ENCODE assay signal across 8 cellular contexts in genomic region chr14:106530423-106531107, GRCh38.
A peak's percentile ranks its signal among the peaks of the same experiment; 100 is the strongest.
DNase-seq lines count a peak whose midpoint lies in the region; ATAC-seq and TF ChIP-seq lines count a peak whose summit lies in the region.

No MANE protein-coding gene starts in this region.

- TF ChIP-seq CTCF in BE2C (IDR thresholded peaks at IDR 0.05; ENCODE audit: low read depth, low read length) (peak; percentile 39), LNCAP (IDR thresholded peaks at IDR 0.05) (peak; percentile 42; the same call in 1 of the 2 replicates), WTC11 (IDR thresholded peaks at IDR 0.05) (no peak)

- no peaks in the 10 kb centered on the region for H3K4me1 Mint-ChIP-seq in WTC11

- CTCF ChIA-PET in WTC11 (lab: Charles Lee) = no interaction called here

- ATAC-seq in GM19463 (IDR thresholded peaks at IDR 0.05; ENCODE audit: unreplicated experiment) (peak; percentile 51), WTC11 (no peak), left ventricle myocardium superior (no peak)
- peak; percentile 69 to 85 for ATAC-seq in activated naive CD4-positive, alpha-beta T cell treated with anti-CD3 and anti-CD28 coated beads, Interleukin-2, amount 50 U/mL, for 72 hours

- H3K9me3 ChIP-seq in BE2C = no peaks in the 10 kb centered on the region

- H3K27ac Mint-ChIP-seq in activated naive CD4-positive, alpha-beta T cell treated with anti-CD3 and anti-CD28 coated beads, Interleukin-2, amount 50 U/mL, for 72 hours = no peak overlapping the region
- no peak overlapping the region for H3K27ac Mint-ChIP-seq in WTC11

- H3K27me3 Mint-ChIP-seq in WTC11 (ENCODE audit: low read depth) = peaks cover 9% of the 10 kb centered on the region

- H3K27me3 ChIP-seq in BE2C = 0 out of 2 replicates have a peak, but pooled peaks cover 3% of the 10 kb centered on the region

- intact Hi-C loops in left ventricle myocardium superior (cut with micrococcal nuclease) = no loop called here

- POLR2A ChIA-PET in WTC11 (lab: Charles Lee) = no interaction called here

- H3K4me1 ChIP-seq in BE2C = no peaks in the 10 kb centered on the region

- no peaks in the 10 kb centered on the region for H3K9me3 Mint-ChIP-seq in activated naive CD4-positive, alpha-beta T cell treated with anti-CD3 and anti-CD28 coated beads, Interleukin-2, amount 50 U/mL, for 72 hours
- H3K9me3 Mint-ChIP-seq in WTC11 = peaks cover 60% of the 10 kb centered on the region

- no peak overlapping the region for H3K4me3 Mint-ChIP-seq in WTC11

- DNase-seq in BE2C = peak; percentile 36
- peak in 1 of 2 donors; percentile 24 for DNase-seq in activated naive CD4-positive, alpha-beta T cell treated with anti-CD3 and anti-CD28 coated beads, Interleukin-2, amount 50 U/mL, for 72 hours (ENCODE audit: low spot score in 2 of 2)
- no peak for DNase-seq in WTC11 (ENCODE audit: low spot score)
- no peak for DNase-seq in NCI-H1417 treated with DMSO at 0.1 percent for 48 hours (lab: John Stamatoyannopoulos, UW)
- no peak for DNase-seq in left ventricle myocardium superior
- no peak for DNase-seq in KG1 (lab: John Stamatoyannopoulos, UW)

- no peaks in the 10 kb centered on the region for H3K36me3 ChIP-seq in BE2C

- H3K36me3 Mint-ChIP-seq in activated naive CD4-positive, alpha-beta T cell treated with anti-CD3 and anti-CD28 coated beads, Interleukin-2, amount 50 U/mL, for 72 hours = no peaks in the 10 kb centered on the region
- peaks cover 53% of the 10 kb centered on the region for H3K36me3 Mint-ChIP-seq in WTC11

- H3K4me3 ChIP-seq in BE2C (ENCODE audit: low read depth, low read length) = no peak overlapping the region

TF ChIP-seq in WTC11, 78 proteins besides CTCF, POLR2A, EP300 and RAD21 (continues in another document):
- no peak for TF ChIP-seq ZBTB43 (CRISPR knock-in tag; IDR thresholded peaks at IDR 0.05)
- TF ChIP-seq ZNF138 (CRISPR knock-in tag; conservative IDR thresholded peaks at IDR 0.05) = no peak
- TF ChIP-seq FOXP1 (CRISPR knock-in tag; IDR thresholded peaks at IDR 0.05; ENCODE audit: borderline replicate concordance) = no peak
- no peak for TF ChIP-seq ZNF121 (CRISPR knock-in tag; IDR thresholded peaks at IDR 0.05)
- TF ChIP-seq, protein P1, sequence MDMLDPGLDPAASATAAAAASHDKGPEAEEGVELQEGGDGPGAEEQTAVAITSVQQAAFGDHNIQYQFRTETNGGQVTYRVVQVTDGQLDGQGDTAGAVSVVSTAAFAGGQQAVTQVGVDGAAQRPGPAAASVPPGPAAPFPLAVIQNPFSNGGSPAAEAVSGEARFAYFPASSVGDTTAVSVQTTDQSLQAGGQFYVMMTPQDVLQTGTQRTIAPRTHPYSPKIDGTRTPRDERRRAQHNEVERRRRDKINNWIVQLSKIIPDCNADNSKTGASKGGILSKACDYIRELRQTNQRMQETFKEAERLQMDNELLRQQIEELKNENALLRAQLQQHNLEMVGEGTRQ (CRISPR knock-in tag; IDR thresholded peaks at IDR 0.05) = no peak
- TF ChIP-seq, protein P2, sequence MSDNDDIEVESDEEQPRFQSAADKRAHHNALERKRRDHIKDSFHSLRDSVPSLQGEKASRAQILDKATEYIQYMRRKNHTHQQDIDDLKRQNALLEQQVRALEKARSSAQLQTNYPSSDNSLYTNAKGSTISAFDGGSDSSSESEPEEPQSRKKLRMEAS (CRISPR knock-in tag; IDR thresholded peaks at IDR 0.05) = no peak
- TF ChIP-seq SMAD3 (CRISPR knock-in tag; IDR thresholded peaks at IDR 0.05; ENCODE audit: borderline replicate concordance) = no peak
- TF ChIP-seq, protein P3, sequence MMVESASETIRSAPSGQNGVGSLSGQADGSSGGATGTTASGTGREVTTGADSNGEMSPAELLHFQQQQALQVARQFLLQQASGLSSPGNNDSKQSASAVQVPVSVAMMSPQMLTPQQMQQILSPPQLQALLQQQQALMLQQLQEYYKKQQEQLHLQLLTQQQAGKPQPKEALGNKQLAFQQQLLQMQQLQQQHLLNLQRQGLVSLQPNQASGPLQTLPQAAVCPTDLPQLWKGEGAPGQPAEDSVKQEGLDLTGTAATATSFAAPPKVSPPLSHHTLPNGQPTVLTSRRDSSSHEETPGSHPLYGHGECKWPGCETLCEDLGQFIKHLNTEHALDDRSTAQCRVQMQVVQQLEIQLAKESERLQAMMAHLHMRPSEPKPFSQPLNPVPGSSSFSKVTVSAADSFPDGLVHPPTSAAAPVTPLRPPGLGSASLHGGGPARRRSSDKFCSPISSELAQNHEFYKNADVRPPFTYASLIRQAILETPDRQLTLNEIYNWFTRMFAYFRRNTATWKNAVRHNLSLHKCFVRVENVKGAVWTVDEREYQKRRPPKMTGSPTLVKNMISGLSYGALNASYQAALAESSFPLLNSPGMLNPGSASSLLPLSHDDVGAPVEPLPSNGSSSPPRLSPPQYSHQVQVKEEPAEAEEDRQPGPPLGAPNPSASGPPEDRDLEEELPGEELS (CRISPR knock-in tag; IDR thresholded peaks at IDR 0.05) = no peak
- TF ChIP-seq, protein P4, sequence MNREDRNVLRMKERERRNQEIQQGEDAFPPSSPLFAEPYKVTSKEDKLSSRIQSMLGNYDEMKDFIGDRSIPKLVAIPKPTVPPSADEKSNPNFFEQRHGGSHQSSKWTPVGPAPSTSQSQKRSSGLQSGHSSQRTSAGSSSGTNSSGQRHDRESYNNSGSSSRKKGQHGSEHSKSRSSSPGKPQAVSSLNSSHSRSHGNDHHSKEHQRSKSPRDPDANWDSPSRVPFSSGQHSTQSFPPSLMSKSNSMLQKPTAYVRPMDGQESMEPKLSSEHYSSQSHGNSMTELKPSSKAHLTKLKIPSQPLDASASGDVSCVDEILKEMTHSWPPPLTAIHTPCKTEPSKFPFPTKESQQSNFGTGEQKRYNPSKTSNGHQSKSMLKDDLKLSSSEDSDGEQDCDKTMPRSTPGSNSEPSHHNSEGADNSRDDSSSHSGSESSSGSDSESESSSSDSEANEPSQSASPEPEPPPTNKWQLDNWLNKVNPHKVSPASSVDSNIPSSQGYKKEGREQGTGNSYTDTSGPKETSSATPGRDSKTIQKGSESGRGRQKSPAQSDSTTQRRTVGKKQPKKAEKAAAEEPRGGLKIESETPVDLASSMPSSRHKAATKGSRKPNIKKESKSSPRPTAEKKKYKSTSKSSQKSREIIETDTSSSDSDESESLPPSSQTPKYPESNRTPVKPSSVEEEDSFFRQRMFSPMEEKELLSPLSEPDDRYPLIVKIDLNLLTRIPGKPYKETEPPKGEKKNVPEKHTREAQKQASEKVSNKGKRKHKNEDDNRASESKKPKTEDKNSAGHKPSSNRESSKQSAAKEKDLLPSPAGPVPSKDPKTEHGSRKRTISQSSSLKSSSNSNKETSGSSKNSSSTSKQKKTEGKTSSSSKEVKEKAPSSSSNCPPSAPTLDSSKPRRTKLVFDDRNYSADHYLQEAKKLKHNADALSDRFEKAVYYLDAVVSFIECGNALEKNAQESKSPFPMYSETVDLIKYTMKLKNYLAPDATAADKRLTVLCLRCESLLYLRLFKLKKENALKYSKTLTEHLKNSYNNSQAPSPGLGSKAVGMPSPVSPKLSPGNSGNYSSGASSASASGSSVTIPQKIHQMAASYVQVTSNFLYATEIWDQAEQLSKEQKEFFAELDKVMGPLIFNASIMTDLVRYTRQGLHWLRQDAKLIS (CRISPR knock-in tag; IDR thresholded peaks at IDR 0.05; ENCODE audit: borderline replicate concordance) = no peak
- no peak for TF ChIP-seq E2F5 (CRISPR knock-in tag; IDR thresholded peaks at IDR 0.05)
- no peak for TF ChIP-seq ATF6 (CRISPR knock-in tag; IDR thresholded peaks at IDR 0.05)
- TF ChIP-seq NR2C2 (CRISPR knock-in tag; IDR thresholded peaks at IDR 0.05) = no peak
- TF ChIP-seq CREB1 (CRISPR knock-in tag; IDR thresholded peaks at IDR 0.05) = no peak
- no peak for TF ChIP-seq GTF2I (CRISPR knock-in tag; conservative IDR thresholded peaks at IDR 0.05)

Comparison
In these comparisons a context has a peak if more than half of its experiments do, and no peak if none do; other contexts are left out.
1. ATAC-seq: peak in GM19463 (single experiment) and activated naive CD4-positive, alpha-beta T cell treated with anti-CD3 and anti-CD28 coated beads, Interleukin-2, amount 50 U/mL, for 72 hours (2 of 2); none in WTC11 (single experiment) and left ventricle myocardium superior (single experiment).